Comparison of ENCODE assay signal across 1 cellular context in the genomic region with DNA sequence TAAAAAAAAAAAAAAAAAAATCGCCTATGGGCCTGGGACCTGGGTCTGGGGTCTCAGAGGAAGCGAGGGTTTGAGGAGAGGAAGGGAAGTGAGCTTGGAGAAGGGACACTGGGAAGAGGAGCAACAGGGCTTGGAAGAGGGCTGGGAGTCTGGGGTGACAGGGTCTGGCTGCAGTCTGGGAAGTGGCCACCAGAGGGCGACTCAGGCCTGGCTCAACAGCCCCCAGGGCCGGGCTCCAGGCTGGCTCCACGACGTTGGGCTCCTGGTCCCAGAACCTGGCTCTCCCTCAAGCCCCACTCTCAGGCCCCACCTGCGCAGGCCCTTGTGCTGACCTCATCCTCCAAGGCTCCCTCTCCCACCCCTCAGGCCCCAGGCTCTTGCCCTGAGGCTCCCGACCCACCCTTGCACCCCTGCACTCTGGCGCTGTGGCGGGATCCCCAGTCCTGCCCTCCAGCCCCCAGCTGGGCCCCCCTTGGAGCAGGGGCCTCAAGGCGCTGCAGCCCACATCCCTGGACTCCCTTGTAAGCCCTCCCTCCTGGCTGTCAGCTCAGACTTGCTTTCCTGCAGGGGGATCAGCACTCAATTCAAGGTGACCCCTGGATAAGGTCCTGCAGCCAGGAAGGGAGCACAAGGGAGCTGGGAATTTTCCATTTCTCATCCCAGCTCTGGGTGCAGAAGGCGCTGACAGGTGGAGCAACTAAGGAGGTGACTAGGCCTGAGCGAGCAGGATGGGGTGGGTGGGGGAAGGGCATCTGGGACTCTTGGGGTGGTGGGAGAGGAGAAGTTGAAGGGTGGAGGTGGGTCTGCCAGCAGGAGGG.
A peak's percentile ranks its signal among the peaks of the same experiment; 100 is the strongest.
TF ChIP-seq lines count a peak whose summit lies in the region.

No MANE protein-coding gene starts in this region.

TF ChIP-seq in K562, 482 proteins besides CTCF, POLR2A, EP300 and RAD21 (continues in another document):
- TF ChIP-seq ZNF316 (IDR thresholded peaks at IDR 0.05) (no peak), GABPA (tag; conservative IDR thresholded peaks at IDR 0.05; ENCODE audit: low read depth) (no peak), KAT7 (CRISPR knock-in tag; IDR thresholded peaks at IDR 0.05; ENCODE audit: borderline replicate concordance) (no peak), ELF4 (CRISPR knock-in tag; IDR thresholded peaks at IDR 0.05) (peak; percentile 53; the same call in 1 of the 2 replicates), ELF2 (CRISPR knock-in tag; IDR thresholded peaks at IDR 0.05) (peak; percentile 54; the same call in 1 of the 2 replicates), LCOR (CRISPR knock-in tag; IDR thresholded peaks at IDR 0.05) (peak; percentile 67; the same call in 1 of the 2 replicates), NR1H2 (CRISPR knock-in tag; IDR thresholded peaks at IDR 0.05) (no peak), NCOA2 (IDR thresholded peaks at IDR 0.05; ENCODE audit: partially characterized antibody in 2 of 2) (no peak), MAFK (IDR thresholded peaks at IDR 0.05; ENCODE audit: low read length) (no peak), RBFOX2 (IDR thresholded peaks at IDR 0.05; ENCODE audit: low read depth, low read length) (peak; percentile 72), YBX1 (IDR thresholded peaks at IDR 0.05) (no peak), ZNF311 (CRISPR knock-in tag; IDR thresholded peaks at IDR 0.05) (no peak), POLR2G (IDR thresholded peaks at IDR 0.05; ENCODE audit: low read depth, low read length) (peak; percentile 73), SREBF1 (IDR thresholded peaks at IDR 0.05; ENCODE audit: borderline replicate concordance, low read depth, low read length) (no peak), PHF8 (IDR thresholded peaks at IDR 0.05; ENCODE audit: borderline replicate concordance, low read length) (no peak), C11orf30 (IDR thresholded peaks at IDR 0.05; ENCODE audit: low read depth) (no peak), FOSL1 (tag; conservative IDR thresholded peaks at IDR 0.05) (no peak), BDP1 (IDR thresholded peaks at IDR 0.05; ENCODE audit: insufficient read depth, insufficient read length) (no peak), NCOA6 (IDR thresholded peaks at IDR 0.05) (no peak), NFXL1 (CRISPR knock-in tag; IDR thresholded peaks at IDR 0.05) (no peak), CBFA2T3 (IDR thresholded peaks at IDR 0.05) (no peak), JUNB (CRISPR knock-in tag; conservative IDR thresholded peaks at IDR 0.05) (no peak), MXI1 (IDR thresholded peaks at IDR 0.05; ENCODE audit: low read depth, low read length) (no peak), YY1 (IDR thresholded peaks at IDR 0.05; ENCODE audit: borderline replicate concordance in 1 of 3, control insufficient read depth in 1 of 3, extremely low read depth in 1 of 3, insufficient read depth in 3 of 3, insufficient read length in 1 of 3, insufficient replicate concordance in 2 of 3, low read depth in 1 of 3, low read length in 2 of 3) (peak in 2 of 3 experiments; percentile 38 to 41), PCBP1 (IDR thresholded peaks at IDR 0.05; ENCODE audit: low read depth, low read length, poor library complexity, severe bottlenecking) (peak; percentile 51)
- TF ChIP-seq, protein P1, sequence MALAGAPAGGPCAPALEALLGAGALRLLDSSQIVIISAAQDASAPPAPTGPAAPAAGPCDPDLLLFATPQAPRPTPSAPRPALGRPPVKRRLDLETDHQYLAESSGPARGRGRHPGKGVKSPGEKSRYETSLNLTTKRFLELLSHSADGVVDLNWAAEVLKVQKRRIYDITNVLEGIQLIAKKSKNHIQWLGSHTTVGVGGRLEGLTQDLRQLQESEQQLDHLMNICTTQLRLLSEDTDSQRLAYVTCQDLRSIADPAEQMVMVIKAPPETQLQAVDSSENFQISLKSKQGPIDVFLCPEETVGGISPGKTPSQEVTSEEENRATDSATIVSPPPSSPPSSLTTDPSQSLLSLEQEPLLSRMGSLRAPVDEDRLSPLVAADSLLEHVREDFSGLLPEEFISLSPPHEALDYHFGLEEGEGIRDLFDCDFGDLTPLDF (CRISPR knock-in tag; IDR thresholded peaks at IDR 0.05), result no peak
- TF ChIP-seq, protein P2, sequence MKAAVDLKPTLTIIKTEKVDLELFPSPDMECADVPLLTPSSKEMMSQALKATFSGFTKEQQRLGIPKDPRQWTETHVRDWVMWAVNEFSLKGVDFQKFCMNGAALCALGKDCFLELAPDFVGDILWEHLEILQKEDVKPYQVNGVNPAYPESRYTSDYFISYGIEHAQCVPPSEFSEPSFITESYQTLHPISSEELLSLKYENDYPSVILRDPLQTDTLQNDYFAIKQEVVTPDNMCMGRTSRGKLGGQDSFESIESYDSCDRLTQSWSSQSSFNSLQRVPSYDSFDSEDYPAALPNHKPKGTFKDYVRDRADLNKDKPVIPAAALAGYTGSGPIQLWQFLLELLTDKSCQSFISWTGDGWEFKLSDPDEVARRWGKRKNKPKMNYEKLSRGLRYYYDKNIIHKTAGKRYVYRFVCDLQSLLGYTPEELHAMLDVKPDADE (conservative IDR thresholded peaks at IDR 0.05; ENCODE audit: control insufficient read depth, low read depth, low read length), result no peak
- TF ChIP-seq, protein P3, sequence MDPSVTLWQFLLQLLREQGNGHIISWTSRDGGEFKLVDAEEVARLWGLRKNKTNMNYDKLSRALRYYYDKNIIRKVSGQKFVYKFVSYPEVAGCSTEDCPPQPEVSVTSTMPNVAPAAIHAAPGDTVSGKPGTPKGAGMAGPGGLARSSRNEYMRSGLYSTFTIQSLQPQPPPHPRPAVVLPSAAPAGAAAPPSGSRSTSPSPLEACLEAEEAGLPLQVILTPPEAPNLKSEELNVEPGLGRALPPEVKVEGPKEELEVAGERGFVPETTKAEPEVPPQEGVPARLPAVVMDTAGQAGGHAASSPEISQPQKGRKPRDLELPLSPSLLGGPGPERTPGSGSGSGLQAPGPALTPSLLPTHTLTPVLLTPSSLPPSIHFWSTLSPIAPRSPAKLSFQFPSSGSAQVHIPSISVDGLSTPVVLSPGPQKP (CRISPR knock-in tag; IDR thresholded peaks at IDR 0.05), result no peak
- TF ChIP-seq, protein P4, sequence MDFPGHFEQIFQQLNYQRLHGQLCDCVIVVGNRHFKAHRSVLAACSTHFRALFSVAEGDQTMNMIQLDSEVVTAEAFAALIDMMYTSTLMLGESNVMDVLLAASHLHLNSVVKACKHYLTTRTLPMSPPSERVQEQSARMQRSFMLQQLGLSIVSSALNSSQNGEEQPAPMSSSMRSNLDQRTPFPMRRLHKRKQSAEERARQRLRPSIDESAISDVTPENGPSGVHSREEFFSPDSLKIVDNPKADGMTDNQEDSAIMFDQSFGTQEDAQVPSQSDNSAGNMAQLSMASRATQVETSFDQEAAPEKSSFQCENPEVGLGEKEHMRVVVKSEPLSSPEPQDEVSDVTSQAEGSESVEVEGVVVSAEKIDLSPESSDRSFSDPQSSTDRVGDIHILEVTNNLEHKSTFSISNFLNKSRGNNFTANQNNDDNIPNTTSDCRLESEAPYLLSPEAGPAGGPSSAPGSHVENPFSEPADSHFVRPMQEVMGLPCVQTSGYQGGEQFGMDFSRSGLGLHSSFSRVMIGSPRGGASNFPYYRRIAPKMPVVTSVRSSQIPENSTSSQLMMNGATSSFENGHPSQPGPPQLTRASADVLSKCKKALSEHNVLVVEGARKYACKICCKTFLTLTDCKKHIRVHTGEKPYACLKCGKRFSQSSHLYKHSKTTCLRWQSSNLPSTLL (IDR thresholded peaks at IDR 0.05), result no peak
- TF ChIP-seq, protein P5, sequence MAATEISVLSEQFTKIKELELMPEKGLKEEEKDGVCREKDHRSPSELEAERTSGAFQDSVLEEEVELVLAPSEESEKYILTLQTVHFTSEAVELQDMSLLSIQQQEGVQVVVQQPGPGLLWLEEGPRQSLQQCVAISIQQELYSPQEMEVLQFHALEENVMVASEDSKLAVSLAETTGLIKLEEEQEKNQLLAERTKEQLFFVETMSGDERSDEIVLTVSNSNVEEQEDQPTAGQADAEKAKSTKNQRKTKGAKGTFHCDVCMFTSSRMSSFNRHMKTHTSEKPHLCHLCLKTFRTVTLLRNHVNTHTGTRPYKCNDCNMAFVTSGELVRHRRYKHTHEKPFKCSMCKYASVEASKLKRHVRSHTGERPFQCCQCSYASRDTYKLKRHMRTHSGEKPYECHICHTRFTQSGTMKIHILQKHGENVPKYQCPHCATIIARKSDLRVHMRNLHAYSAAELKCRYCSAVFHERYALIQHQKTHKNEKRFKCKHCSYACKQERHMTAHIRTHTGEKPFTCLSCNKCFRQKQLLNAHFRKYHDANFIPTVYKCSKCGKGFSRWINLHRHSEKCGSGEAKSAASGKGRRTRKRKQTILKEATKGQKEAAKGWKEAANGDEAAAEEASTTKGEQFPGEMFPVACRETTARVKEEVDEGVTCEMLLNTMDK (IDR thresholded peaks at IDR 0.05; ENCODE audit: borderline replicate concordance, insufficient read depth, low read depth, low read length, poor library complexity, severe bottlenecking), result peak; percentile 61
- TF ChIP-seq, protein P6, sequence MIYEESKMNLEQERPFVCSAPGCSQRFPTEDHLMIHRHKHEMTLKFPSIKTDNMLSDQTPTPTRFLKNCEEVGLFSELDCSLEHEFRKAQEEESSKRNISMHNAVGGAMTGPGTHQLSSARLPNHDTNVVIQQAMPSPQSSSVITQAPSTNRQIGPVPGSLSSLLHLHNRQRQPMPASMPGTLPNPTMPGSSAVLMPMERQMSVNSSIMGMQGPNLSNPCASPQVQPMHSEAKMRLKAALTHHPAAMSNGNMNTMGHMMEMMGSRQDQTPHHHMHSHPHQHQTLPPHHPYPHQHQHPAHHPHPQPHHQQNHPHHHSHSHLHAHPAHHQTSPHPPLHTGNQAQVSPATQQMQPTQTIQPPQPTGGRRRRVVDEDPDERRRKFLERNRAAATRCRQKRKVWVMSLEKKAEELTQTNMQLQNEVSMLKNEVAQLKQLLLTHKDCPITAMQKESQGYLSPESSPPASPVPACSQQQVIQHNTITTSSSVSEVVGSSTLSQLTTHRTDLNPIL (CRISPR knock-in tag; IDR thresholded peaks at IDR 0.05), result no peak
- TF ChIP-seq, protein P7, sequence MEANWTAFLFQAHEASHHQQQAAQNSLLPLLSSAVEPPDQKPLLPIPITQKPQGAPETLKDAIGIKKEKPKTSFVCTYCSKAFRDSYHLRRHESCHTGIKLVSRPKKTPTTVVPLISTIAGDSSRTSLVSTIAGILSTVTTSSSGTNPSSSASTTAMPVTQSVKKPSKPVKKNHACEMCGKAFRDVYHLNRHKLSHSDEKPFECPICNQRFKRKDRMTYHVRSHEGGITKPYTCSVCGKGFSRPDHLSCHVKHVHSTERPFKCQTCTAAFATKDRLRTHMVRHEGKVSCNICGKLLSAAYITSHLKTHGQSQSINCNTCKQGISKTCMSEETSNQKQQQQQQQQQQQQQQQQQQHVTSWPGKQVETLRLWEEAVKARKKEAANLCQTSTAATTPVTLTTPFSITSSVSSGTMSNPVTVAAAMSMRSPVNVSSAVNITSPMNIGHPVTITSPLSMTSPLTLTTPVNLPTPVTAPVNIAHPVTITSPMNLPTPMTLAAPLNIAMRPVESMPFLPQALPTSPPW (CRISPR knock-in tag; IDR thresholded peaks at IDR 0.05), result peak; percentile 62
- TF ChIP-seq, protein P8, sequence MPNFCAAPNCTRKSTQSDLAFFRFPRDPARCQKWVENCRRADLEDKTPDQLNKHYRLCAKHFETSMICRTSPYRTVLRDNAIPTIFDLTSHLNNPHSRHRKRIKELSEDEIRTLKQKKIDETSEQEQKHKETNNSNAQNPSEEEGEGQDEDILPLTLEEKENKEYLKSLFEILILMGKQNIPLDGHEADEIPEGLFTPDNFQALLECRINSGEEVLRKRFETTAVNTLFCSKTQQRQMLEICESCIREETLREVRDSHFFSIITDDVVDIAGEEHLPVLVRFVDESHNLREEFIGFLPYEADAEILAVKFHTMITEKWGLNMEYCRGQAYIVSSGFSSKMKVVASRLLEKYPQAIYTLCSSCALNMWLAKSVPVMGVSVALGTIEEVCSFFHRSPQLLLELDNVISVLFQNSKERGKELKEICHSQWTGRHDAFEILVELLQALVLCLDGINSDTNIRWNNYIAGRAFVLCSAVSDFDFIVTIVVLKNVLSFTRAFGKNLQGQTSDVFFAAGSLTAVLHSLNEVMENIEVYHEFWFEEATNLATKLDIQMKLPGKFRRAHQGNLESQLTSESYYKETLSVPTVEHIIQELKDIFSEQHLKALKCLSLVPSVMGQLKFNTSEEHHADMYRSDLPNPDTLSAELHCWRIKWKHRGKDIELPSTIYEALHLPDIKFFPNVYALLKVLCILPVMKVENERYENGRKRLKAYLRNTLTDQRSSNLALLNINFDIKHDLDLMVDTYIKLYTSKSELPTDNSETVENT (CRISPR knock-in tag; IDR thresholded peaks at IDR 0.05), result peak; percentile 81
- TF ChIP-seq, protein P9, sequence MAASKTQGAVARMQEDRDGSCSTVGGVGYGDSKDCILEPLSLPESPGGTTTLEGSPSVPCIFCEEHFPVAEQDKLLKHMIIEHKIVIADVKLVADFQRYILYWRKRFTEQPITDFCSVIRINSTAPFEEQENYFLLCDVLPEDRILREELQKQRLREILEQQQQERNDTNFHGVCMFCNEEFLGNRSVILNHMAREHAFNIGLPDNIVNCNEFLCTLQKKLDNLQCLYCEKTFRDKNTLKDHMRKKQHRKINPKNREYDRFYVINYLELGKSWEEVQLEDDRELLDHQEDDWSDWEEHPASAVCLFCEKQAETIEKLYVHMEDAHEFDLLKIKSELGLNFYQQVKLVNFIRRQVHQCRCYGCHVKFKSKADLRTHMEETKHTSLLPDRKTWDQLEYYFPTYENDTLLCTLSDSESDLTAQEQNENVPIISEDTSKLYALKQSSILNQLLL (CRISPR knock-in tag; IDR thresholded peaks at IDR 0.05; ENCODE audit: borderline replicate concordance), result no peak
- TF ChIP-seq, protein P10, sequence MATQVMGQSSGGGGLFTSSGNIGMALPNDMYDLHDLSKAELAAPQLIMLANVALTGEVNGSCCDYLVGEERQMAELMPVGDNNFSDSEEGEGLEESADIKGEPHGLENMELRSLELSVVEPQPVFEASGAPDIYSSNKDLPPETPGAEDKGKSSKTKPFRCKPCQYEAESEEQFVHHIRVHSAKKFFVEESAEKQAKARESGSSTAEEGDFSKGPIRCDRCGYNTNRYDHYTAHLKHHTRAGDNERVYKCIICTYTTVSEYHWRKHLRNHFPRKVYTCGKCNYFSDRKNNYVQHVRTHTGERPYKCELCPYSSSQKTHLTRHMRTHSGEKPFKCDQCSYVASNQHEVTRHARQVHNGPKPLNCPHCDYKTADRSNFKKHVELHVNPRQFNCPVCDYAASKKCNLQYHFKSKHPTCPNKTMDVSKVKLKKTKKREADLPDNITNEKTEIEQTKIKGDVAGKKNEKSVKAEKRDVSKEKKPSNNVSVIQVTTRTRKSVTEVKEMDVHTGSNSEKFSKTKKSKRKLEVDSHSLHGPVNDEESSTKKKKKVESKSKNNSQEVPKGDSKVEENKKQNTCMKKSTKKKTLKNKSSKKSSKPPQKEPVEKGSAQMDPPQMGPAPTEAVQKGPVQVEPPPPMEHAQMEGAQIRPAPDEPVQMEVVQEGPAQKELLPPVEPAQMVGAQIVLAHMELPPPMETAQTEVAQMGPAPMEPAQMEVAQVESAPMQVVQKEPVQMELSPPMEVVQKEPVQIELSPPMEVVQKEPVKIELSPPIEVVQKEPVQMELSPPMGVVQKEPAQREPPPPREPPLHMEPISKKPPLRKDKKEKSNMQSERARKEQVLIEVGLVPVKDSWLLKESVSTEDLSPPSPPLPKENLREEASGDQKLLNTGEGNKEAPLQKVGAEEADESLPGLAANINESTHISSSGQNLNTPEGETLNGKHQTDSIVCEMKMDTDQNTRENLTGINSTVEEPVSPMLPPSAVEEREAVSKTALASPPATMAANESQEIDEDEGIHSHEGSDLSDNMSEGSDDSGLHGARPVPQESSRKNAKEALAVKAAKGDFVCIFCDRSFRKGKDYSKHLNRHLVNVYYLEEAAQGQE (CRISPR knock-in tag; IDR thresholded peaks at IDR 0.05; ENCODE audit: low read depth), result 0 out of 2 replicates have a peak, but pooled peaks have one; percentile 22
